In the genomic region with DNA sequence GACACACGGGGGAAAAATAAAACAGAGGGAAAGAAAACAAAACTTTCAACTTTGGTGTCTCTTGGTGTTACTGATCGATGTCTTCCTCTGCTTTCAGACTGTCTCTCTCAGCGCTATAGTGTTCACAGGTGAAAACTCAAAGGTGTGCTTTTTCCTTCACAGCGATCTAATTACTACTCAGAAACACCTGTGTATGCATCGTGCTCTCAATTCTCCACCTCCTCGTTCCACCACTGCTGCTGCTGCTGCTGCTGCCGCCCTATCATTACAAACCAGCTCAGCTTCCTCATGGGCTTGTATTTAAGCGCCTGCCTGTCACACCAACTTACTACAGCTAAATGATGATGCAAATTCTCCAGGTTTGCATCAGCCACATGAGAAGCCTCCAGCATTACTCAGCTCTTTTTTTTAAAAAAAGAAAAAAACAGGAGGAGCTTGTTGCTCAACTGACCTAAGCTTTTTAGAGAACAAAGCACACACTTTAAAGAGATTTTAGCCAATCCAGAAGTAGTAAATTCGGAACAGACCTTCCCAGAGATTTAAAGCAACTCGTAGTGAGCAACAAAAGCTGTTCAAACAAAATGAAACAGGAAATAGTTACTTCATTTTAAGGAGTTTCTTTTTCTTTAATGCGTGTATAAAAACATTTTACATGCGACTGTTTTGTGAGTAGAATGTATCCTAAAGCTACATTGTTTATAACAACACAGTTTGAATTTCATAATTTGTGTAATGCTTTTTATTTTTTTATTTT, we compare ENCODE assay signal across 1 cellular context.
A peak's percentile ranks its signal among the peaks of the same experiment; 100 is the strongest.
TF ChIP-seq lines count a peak whose summit lies in the region.

A gene (minus strand): TSS at position 274 of the 754 bp plus-strand sequence. CDS start 280 bp downstream, outside the sequence.

TF ChIP-seq in K562, 482 proteins besides CTCF, POLR2A, EP300 and RAD21 (continued from another document and continues in another):
- TF ChIP-seq, protein P1, sequence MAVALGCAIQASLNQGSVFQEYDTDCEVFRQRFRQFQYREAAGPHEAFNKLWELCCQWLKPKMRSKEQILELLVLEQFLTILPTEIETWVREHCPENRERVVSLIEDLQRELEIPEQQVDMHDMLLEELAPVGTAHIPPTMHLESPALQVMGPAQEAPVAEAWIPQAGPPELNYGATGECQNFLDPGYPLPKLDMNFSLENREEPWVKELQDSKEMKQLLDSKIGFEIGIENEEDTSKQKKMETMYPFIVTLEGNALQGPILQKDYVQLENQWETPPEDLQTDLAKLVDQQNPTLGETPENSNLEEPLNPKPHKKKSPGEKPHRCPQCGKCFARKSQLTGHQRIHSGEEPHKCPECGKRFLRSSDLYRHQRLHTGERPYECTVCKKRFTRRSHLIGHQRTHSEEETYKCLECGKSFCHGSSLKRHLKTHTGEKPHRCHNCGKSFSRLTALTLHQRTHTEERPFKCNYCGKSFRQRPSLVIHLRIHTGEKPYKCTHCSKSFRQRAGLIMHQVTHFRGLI (CRISPR knock-in tag; IDR thresholded peaks at IDR 0.05): no peak
- TF ChIP-seq DNMT1 (IDR thresholded peaks at IDR 0.05): no peak
- peak; percentile 86; the same call in 1 of the 2 replicates for TF ChIP-seq CC2D1A (IDR thresholded peaks at IDR 0.05)
- TF ChIP-seq, protein P2, sequence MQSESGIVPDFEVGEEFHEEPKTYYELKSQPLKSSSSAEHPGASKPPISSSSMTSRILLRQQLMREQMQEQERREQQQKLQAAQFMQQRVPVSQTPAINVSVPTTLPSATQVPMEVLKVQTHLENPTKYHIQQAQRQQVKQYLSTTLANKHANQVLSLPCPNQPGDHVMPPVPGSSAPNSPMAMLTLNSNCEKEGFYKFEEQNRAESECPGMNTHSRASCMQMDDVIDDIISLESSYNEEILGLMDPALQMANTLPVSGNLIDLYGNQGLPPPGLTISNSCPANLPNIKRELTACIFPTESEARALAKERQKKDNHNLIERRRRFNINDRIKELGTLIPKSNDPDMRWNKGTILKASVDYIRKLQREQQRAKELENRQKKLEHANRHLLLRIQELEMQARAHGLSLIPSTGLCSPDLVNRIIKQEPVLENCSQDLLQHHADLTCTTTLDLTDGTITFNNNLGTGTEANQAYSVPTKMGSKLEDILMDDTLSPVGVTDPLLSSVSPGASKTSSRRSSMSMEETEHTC (IDR thresholded peaks at IDR 0.05): no peak
- TF ChIP-seq TAL1 (IDR thresholded peaks at IDR 0.05): peak; percentile 39
- no peak for TF ChIP-seq GATAD2A (IDR thresholded peaks at IDR 0.05)
- TF ChIP-seq, protein P3, sequence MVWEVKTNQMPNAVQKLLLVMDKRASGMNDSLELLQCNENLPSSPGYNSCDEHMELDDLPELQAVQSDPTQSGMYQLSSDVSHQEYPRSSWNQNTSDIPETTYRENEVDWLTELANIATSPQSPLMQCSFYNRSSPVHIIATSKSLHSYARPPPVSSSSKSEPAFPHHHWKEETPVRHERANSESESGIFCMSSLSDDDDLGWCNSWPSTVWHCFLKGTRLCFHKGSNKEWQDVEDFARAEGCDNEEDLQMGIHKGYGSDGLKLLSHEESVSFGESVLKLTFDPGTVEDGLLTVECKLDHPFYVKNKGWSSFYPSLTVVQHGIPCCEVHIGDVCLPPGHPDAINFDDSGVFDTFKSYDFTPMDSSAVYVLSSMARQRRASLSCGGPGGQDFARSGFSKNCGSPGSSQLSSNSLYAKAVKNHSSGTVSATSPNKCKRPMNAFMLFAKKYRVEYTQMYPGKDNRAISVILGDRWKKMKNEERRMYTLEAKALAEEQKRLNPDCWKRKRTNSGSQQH (CRISPR knock-in tag; IDR thresholded peaks at IDR 0.05): no peak
- TF ChIP-seq, protein P4, sequence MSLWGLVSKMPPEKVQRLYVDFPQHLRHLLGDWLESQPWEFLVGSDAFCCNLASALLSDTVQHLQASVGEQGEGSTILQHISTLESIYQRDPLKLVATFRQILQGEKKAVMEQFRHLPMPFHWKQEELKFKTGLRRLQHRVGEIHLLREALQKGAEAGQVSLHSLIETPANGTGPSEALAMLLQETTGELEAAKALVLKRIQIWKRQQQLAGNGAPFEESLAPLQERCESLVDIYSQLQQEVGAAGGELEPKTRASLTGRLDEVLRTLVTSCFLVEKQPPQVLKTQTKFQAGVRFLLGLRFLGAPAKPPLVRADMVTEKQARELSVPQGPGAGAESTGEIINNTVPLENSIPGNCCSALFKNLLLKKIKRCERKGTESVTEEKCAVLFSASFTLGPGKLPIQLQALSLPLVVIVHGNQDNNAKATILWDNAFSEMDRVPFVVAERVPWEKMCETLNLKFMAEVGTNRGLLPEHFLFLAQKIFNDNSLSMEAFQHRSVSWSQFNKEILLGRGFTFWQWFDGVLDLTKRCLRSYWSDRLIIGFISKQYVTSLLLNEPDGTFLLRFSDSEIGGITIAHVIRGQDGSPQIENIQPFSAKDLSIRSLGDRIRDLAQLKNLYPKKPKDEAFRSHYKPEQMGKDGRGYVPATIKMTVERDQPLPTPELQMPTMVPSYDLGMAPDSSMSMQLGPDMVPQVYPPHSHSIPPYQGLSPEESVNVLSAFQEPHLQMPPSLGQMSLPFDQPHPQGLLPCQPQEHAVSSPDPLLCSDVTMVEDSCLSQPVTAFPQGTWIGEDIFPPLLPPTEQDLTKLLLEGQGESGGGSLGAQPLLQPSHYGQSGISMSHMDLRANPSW (CRISPR knock-in tag; IDR thresholded peaks at IDR 0.05): no peak
- TF ChIP-seq, protein P5, sequence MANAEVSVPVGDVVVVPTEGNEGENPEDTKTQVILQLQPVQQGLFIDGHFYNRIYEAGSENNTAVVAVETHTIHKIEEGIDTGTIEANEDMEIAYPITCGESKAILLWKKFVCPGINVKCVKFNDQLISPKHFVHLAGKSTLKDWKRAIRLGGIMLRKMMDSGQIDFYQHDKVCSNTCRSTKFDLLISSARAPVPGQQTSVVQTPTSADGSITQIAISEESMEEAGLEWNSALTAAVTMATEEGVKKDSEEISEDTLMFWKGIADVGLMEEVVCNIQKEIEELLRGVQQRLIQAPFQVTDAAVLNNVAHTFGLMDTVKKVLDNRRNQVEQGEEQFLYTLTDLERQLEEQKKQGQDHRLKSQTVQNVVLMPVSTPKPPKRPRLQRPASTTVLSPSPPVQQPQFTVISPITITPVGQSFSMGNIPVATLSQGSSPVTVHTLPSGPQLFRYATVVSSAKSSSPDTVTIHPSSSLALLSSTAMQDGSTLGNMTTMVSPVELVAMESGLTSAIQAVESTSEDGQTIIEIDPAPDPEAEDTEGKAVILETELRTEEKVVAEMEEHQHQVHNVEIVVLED (CRISPR knock-in tag; IDR thresholded peaks at IDR 0.05): no peak
- TF ChIP-seq FOXK2 (conservative IDR thresholded peaks at IDR 0.05 in 1 of 2, IDR thresholded peaks at IDR 0.05 in 1 of 2; ENCODE audit: low read depth in 2 of 2): peak; percentile 93 to 94
- TF ChIP-seq SAFB2 (IDR thresholded peaks at IDR 0.05; ENCODE audit: borderline replicate concordance, low read depth, low read length, severe bottlenecking): peak; percentile 26
- TF ChIP-seq ZNF707 (CRISPR knock-in tag; conservative IDR thresholded peaks at IDR 0.05): no peak
- 0 out of 2 replicates have a peak, but pooled peaks have one; percentile 61 for TF ChIP-seq HLTF (IDR thresholded peaks at IDR 0.05)
- TF ChIP-seq, protein P6, sequence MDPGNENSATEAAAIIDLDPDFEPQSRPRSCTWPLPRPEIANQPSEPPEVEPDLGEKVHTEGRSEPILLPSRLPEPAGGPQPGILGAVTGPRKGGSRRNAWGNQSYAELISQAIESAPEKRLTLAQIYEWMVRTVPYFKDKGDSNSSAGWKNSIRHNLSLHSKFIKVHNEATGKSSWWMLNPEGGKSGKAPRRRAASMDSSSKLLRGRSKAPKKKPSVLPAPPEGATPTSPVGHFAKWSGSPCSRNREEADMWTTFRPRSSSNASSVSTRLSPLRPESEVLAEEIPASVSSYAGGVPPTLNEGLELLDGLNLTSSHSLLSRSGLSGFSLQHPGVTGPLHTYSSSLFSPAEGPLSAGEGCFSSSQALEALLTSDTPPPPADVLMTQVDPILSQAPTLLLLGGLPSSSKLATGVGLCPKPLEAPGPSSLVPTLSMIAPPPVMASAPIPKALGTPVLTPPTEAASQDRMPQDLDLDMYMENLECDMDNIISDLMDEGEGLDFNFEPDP (CRISPR knock-in tag; IDR thresholded peaks at IDR 0.05): no peak
- no peak for TF ChIP-seq ZNF140 (CRISPR knock-in tag; IDR thresholded peaks at IDR 0.05)
- TF ChIP-seq, protein P7, sequence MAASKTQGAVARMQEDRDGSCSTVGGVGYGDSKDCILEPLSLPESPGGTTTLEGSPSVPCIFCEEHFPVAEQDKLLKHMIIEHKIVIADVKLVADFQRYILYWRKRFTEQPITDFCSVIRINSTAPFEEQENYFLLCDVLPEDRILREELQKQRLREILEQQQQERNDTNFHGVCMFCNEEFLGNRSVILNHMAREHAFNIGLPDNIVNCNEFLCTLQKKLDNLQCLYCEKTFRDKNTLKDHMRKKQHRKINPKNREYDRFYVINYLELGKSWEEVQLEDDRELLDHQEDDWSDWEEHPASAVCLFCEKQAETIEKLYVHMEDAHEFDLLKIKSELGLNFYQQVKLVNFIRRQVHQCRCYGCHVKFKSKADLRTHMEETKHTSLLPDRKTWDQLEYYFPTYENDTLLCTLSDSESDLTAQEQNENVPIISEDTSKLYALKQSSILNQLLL (CRISPR knock-in tag; IDR thresholded peaks at IDR 0.05; ENCODE audit: borderline replicate concordance): no peak
- peak; percentile 57 for TF ChIP-seq LEF1 (IDR thresholded peaks at IDR 0.05)
- TF ChIP-seq, protein P8, sequence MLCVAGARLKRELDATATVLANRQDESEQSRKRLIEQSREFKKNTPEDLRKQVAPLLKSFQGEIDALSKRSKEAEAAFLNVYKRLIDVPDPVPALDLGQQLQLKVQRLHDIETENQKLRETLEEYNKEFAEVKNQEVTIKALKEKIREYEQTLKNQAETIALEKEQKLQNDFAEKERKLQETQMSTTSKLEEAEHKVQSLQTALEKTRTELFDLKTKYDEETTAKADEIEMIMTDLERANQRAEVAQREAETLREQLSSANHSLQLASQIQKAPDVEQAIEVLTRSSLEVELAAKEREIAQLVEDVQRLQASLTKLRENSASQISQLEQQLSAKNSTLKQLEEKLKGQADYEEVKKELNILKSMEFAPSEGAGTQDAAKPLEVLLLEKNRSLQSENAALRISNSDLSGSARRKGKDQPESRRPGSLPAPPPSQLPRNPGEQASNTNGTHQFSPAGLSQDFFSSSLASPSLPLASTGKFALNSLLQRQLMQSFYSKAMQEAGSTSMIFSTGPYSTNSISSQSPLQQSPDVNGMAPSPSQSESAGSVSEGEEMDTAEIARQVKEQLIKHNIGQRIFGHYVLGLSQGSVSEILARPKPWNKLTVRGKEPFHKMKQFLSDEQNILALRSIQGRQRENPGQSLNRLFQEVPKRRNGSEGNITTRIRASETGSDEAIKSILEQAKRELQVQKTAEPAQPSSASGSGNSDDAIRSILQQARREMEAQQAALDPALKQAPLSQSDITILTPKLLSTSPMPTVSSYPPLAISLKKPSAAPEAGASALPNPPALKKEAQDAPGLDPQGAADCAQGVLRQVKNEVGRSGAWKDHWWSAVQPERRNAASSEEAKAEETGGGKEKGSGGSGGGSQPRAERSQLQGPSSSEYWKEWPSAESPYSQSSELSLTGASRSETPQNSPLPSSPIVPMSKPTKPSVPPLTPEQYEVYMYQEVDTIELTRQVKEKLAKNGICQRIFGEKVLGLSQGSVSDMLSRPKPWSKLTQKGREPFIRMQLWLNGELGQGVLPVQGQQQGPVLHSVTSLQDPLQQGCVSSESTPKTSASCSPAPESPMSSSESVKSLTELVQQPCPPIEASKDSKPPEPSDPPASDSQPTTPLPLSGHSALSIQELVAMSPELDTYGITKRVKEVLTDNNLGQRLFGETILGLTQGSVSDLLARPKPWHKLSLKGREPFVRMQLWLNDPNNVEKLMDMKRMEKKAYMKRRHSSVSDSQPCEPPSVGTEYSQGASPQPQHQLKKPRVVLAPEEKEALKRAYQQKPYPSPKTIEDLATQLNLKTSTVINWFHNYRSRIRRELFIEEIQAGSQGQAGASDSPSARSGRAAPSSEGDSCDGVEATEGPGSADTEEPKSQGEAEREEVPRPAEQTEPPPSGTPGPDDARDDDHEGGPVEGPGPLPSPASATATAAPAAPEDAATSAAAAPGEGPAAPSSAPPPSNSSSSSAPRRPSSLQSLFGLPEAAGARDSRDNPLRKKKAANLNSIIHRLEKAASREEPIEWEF (CRISPR knock-in tag; IDR thresholded peaks at IDR 0.05): 0 out of 2 replicates have a peak, but pooled peaks have one; percentile 12
- TF ChIP-seq SUPT5H (IDR thresholded peaks at IDR 0.05): peak; percentile 95
- TF ChIP-seq RNF2 (IDR thresholded peaks at IDR 0.05): peak; percentile 87
- peak; percentile 74 for TF ChIP-seq CREM (IDR thresholded peaks at IDR 0.05; ENCODE audit: low read depth)
- no peak for TF ChIP-seq ZKSCAN3 (CRISPR knock-in tag; IDR thresholded peaks at IDR 0.05)
- peak; percentile 72 for TF ChIP-seq DPF2 (IDR thresholded peaks at IDR 0.05)
- TF ChIP-seq, protein P9, sequence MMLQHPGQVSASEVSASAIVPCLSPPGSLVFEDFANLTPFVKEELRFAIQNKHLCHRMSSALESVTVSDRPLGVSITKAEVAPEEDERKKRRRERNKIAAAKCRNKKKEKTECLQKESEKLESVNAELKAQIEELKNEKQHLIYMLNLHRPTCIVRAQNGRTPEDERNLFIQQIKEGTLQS (IDR thresholded peaks at IDR 0.05): peak; percentile 100
- TF ChIP-seq, protein P9 (CRISPR knock-in tag; conservative IDR thresholded peaks at IDR 0.05): peak; percentile 95
- no peak for TF ChIP-seq ZNF778 (CRISPR knock-in tag; IDR thresholded peaks at IDR 0.05)
- 0 out of 2 replicates have a peak, but pooled peaks have one; percentile 50 for TF ChIP-seq NR2C2 (CRISPR knock-in tag; IDR thresholded peaks at IDR 0.05)
- no peak for TF ChIP-seq NR2C2 (tag; IDR thresholded peaks at IDR 0.05)
- TF ChIP-seq, protein P10, sequence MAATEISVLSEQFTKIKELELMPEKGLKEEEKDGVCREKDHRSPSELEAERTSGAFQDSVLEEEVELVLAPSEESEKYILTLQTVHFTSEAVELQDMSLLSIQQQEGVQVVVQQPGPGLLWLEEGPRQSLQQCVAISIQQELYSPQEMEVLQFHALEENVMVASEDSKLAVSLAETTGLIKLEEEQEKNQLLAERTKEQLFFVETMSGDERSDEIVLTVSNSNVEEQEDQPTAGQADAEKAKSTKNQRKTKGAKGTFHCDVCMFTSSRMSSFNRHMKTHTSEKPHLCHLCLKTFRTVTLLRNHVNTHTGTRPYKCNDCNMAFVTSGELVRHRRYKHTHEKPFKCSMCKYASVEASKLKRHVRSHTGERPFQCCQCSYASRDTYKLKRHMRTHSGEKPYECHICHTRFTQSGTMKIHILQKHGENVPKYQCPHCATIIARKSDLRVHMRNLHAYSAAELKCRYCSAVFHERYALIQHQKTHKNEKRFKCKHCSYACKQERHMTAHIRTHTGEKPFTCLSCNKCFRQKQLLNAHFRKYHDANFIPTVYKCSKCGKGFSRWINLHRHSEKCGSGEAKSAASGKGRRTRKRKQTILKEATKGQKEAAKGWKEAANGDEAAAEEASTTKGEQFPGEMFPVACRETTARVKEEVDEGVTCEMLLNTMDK (IDR thresholded peaks at IDR 0.05; ENCODE audit: borderline replicate concordance, insufficient read depth, low read depth, low read length, poor library complexity, severe bottlenecking): no peak
- TF ChIP-seq TBL1XR1 (IDR thresholded peaks at IDR 0.05; ENCODE audit: low read length in 2 of 2): peak in 1 of 2 experiments; percentile 83; a peak in 1 of 4 replicates
- TF ChIP-seq ZNF668 (CRISPR knock-in tag; IDR thresholded peaks at IDR 0.05): no peak
- TF ChIP-seq HNRNPK (IDR thresholded peaks at IDR 0.05; ENCODE audit: low read depth, low read length, poor library complexity, severe bottlenecking): no peak
- no peak for TF ChIP-seq ETS2 (tag; IDR thresholded peaks at IDR 0.05; ENCODE audit: borderline replicate concordance, poor library complexity, severe bottlenecking)
- TF ChIP-seq RBFOX2 (IDR thresholded peaks at IDR 0.05; ENCODE audit: low read depth, low read length): peak; percentile 90
- TF ChIP-seq WHSC1 (IDR thresholded peaks at IDR 0.05; ENCODE audit: low read length): no peak
- TF ChIP-seq HOXB6 (CRISPR knock-in tag; IDR thresholded peaks at IDR 0.05; ENCODE audit: borderline replicate concordance): no peak
